In the genomic region with DNA sequence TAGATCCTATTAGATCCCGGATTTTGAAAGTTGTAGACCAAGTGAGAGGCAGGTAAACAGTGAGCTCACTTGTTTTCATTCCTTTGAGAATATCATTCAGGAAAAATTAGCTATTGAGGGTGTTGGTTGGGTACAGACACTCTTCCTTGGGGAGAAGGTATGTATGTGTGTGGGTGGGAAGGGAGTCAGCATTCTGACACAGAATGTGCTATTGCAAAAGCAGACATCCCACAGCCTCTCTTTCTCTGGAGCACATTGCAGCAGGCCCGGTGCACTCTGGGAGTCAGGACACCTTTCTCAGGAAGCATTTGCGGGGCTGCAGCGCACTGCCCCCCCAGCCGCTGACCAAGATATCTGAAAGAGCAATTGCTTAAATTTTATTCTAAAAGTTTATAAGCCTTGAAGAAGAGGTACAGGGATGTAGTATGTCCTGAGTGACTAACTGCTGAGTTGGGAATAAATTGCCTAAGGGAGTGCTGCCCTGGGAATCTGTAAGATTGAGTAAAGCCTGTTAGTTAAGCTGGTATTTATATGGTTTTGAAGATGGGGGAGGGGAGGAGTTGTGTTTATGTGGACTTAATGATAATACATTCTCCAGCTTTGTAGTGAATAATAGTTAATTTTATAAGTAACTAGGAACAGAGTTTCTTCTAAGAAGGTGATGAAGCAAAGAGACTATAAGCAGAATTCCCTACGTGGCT, we compare ENCODE assay signal across 10 cellular contexts. TPM values are rescaled to one million over a fixed set of nuclear protein-coding genes. Genes with fewer than 3 reads are reported as not detected.
DNase-seq lines count a peak whose midpoint lies in the region; ATAC-seq and TF ChIP-seq lines count a peak whose summit lies in the region.
"Had no signal": no experiment of that assay in that cellular context is flagged by ENCODE, and none has a peak within 500 bp of the region (broad histone marks: within the 10 kb centered on the region; RNA-seq: fewer than 3 reads in every experiment).

No MANE protein-coding gene starts in this region.

- no peak for TF ChIP-seq CTCF in type B pancreatic cell (conservative IDR thresholded peaks at IDR 0.05)

- CTCF ChIA-PET in activated naive CD4-positive, alpha-beta T cell treated with anti-CD3 and anti-CD28 coated beads, Interleukin-2, amount 10 ng/mL, durations not matched to agents 7 days and 5 days (lab: Charles Lee) = interaction anchor here (1.1 to 3.8 kb wide), 3 partner anchors 46 to 91 kb away, joined by 3 to 18 read pairs (median 8); no protein-coding TSS in a partner anchor

- no peak overlapping the region for H3K4me3 Mint-ChIP-seq in activated naive CD4-positive, alpha-beta T cell treated with anti-CD3 and anti-CD28 coated beads, Interleukin-2, amount 10 ng/mL, durations not matched to agents 7 days and 5 days
- peak overlapping the region; percentile 85 for H3K4me3 Mint-ChIP-seq in activated T-helper 17 cell treated with anti-CD3 and anti-CD28 coated beads, Interleukin-2, amount 50 U/mL, for 72 hours
- H3K4me3 Mint-ChIP-seq in type B pancreatic cell = peak overlapping the region; percentile 71

- H3K27ac Mint-ChIP-seq in activated naive CD4-positive, alpha-beta T cell treated with anti-CD3 and anti-CD28 coated beads, Interleukin-2, amount 10 ng/mL, durations not matched to agents 7 days and 5 days = peak overlapping the region; percentile 54
- peak overlapping the region; percentile 92 for H3K27ac Mint-ChIP-seq in activated T-helper 17 cell treated with anti-CD3 and anti-CD28 coated beads, Interleukin-2, amount 50 U/mL, for 72 hours
- peak overlapping the region; percentile 93 for H3K27ac Mint-ChIP-seq in type B pancreatic cell

- ATAC-seq in activated T-helper 17 cell treated with anti-CD3 and anti-CD28 coated beads, Interleukin-2, amount 50 U/mL, for 72 hours (replicated peaks) = peak; percentile 21

- no peaks in the 10 kb centered on the region for H3K27me3 Mint-ChIP-seq in activated naive CD4-positive, alpha-beta T cell treated with anti-CD3 and anti-CD28 coated beads, Interleukin-2, amount 10 ng/mL, durations not matched to agents 7 days and 5 days
- H3K27me3 Mint-ChIP-seq in activated T-helper 17 cell treated with anti-CD3 and anti-CD28 coated beads, Interleukin-2, amount 50 U/mL, for 72 hours = no peaks in the 10 kb centered on the region
- peaks cover 13% of the 10 kb centered on the region for H3K27me3 Mint-ChIP-seq in type B pancreatic cell

- peaks cover 97% of the 10 kb centered on the region for H3K4me1 Mint-ChIP-seq in activated naive CD4-positive, alpha-beta T cell treated with anti-CD3 and anti-CD28 coated beads, Interleukin-2, amount 10 ng/mL, durations not matched to agents 7 days and 5 days
- peaks cover 67% of the 10 kb centered on the region for H3K4me1 Mint-ChIP-seq in activated T-helper 17 cell treated with anti-CD3 and anti-CD28 coated beads, Interleukin-2, amount 50 U/mL, for 72 hours
- peaks cover 50% of the 10 kb centered on the region for H3K4me1 Mint-ChIP-seq in type B pancreatic cell (ENCODE audit: unreplicated experiment)

- no peaks in the 10 kb centered on the region for H3K9me3 Mint-ChIP-seq in activated naive CD4-positive, alpha-beta T cell treated with anti-CD3 and anti-CD28 coated beads, Interleukin-2, amount 10 ng/mL, durations not matched to agents 7 days and 5 days
- H3K9me3 Mint-ChIP-seq in activated T-helper 17 cell treated with anti-CD3 and anti-CD28 coated beads, Interleukin-2, amount 50 U/mL, for 72 hours = no peaks in the 10 kb centered on the region
- no peaks in the 10 kb centered on the region for H3K9me3 Mint-ChIP-seq in type B pancreatic cell

- DNase-seq in activated naive CD4-positive, alpha-beta T cell treated with anti-CD3 and anti-CD28 coated beads, Interleukin-2, amount 10 ng/mL, durations not matched to agents 7 days and 5 days = no peak
- no peak for DNase-seq in activated naive CD4-positive, alpha-beta T cell (lab: John Stamatoyannopoulos, UW)
- DNase-seq in islet precursor cell = peak; percentile 63
- DNase-seq in type B pancreatic cell (ENCODE audit: extremely low spot score, unreplicated experiment) = no peak
- no peak for DNase-seq in iPS-NIHi7 (ENCODE audit: extremely low spot score)
- no peak for DNase-seq in Ammon's horn (ENCODE audit: low spot score)
- no peak for DNase-seq in NCI-H146 treated with DMSO at 0.1 percent for 48 hours (lab: John Stamatoyannopoulos, UW; ENCODE audit: unreplicated experiment)
- DNase-seq: NCI-H1694 treated with DMSO at 0.1 percent for 48 hours; stimulated activated naive CD4-positive, alpha-beta T cell treated with Interleukin-2 at 50 U/mL for 16 hours had no signal

- peaks cover 69% of the 10 kb centered on the region for H3K36me3 Mint-ChIP-seq in activated naive CD4-positive, alpha-beta T cell treated with anti-CD3 and anti-CD28 coated beads, Interleukin-2, amount 10 ng/mL, durations not matched to agents 7 days and 5 days
- peaks cover 100% of the 10 kb centered on the region for H3K36me3 Mint-ChIP-seq in activated T-helper 17 cell treated with anti-CD3 and anti-CD28 coated beads, Interleukin-2, amount 50 U/mL, for 72 hours (ENCODE audit: low read depth)
- H3K36me3 Mint-ChIP-seq in type B pancreatic cell = peaks cover 3% of the 10 kb centered on the region

RNA-seq across cellular contexts. Expression of a gene that starts 5.2 kb away (rescaled TPM):
- total RNA-seq in activated T-helper 17 cell treated with anti-CD3 and anti-CD28 coated beads, Interleukin-2, amount 50 U/mL, for 72 hours = 100 to 1,000 TPM; 129 to 170 TPM
- total RNA-seq in type B pancreatic cell (ENCODE audit: low replicate concordance) = 11.8 and 17.3 TPM in 2 replicates
